In the genomic region with DNA sequence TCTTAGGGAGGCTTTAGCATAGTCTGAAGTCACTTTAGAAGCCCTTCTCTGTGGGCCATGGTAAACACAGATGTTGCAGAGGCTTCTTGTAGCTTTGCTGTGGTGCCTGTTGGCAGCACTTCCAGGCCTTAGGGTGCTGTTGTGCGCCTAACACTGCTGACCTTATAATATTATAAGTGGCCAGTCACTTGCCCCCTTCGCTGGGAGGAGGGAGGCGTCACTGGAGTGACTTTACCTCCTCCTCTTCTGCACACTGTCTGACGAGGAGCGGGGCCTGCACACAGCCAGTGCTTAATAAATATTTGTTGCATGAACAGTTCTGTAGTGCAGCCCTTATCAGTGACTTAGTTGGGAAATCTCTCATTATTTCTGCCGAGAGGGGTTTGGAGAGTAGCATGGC, we compare ENCODE assay signal across 14 cellular contexts.
"Had no signal": no experiment of that assay in that cellular context is flagged by ENCODE, and none has a peak within 500 bp of the region (broad histone marks: within the 10 kb centered on the region; RNA-seq: fewer than 3 reads in every experiment).

No MANE protein-coding gene starts in this region.

- H3K4me3 Mint-ChIP-seq: activated T-helper 1 cell treated with anti-CD3 and anti-CD28 coated beads, Interleukin-12 subunit alpha, Interleukin-12 subunit beta, Interleukin-2, Interleukin-4 antibody, amounts not matched to agents 30 ng/mL and 10 ng/mL and 1 ng/mL, durations not matched to agents 14 hours and 24 hours and 36 hours; memory B cell; neural crest cell had no signal

- DNase-seq: activated CD4-positive, alpha-beta T cell treated with anti-CD3 and anti-CD28 coated beads, Interleukin-2, amount 50 U/mL, for 1 hour; activated CD4-positive, CD25-positive, alpha-beta regulatory T cell; activated naive CD4-positive, alpha-beta T cell treated with Interleukin-2 at 50 U/mL for 16 hours; brain microvascular endothelial cell; cerebellar nuclear complex; foreskin melanocyte; ovary; stimulated activated CD4-positive, alpha-beta T cell treated with anti-CD3 and anti-CD28 coated beads, Interleukin-4, amount 100 ng/mL, for 24 hours; thyroid gland had no signal

- H3K9me3 ChIP-seq: ovary, SK-N-SH, thyroid gland had no signal

- ATAC-seq: left lobe of liver had no signal

- H3K27me3 Mint-ChIP-seq: memory B cell had no signal

- H3K9ac ChIP-seq: SK-N-SH had no signal

- H3K4me2 ChIP-seq: SK-N-SH had no signal

- H3K27ac Mint-ChIP-seq: memory B cell had no signal

- H3K4me3 ChIP-seq: ovary, thyroid gland had no signal

- H3K36me3 ChIP-seq: ovary had no signal

- H3K27me3 ChIP-seq: brain microvascular endothelial cell, ovary, thyroid gland had no signal

- H3K27ac ChIP-seq: brain microvascular endothelial cell, ovary, thyroid gland had no signal
